Comparison of ENCODE assay signal across 10 cellular contexts in genomic region chr7:40673285-40673684, GRCh38.
A peak's percentile ranks its signal among the peaks of the same experiment; 100 is the strongest.
DNase-seq lines count a peak whose midpoint lies in the region; ATAC-seq and TF ChIP-seq lines count a peak whose summit lies in the region.
"Had no signal": no experiment of that assay in that cellular context is flagged by ENCODE, and none has a peak within 500 bp of the region (broad histone marks: within the 10 kb centered on the region; RNA-seq: fewer than 3 reads in every experiment).

No MANE protein-coding gene starts in this region.

- H3K4me1 Mint-ChIP-seq in activated T-cell treated with anti-CD3 and anti-CD28 coated beads, Interleukin-2, amount 50 U/mL, for 72 hours (ENCODE audit: low read depth), result peaks cover 10% of the 10 kb centered on the region
- peaks cover 2% of the 10 kb centered on the region for H3K4me1 Mint-ChIP-seq in activated T-cell treated with anti-CD3 and anti-CD28 coated beads, Interleukin-2, amount 50 U/mL, for 4 hours (ENCODE audit: low read depth)

- TF ChIP-seq POLR2A in gastroesophageal sphincter (IDR thresholded peaks at IDR 0.05), result no peak

- H3K27ac ChIP-seq in RWPE2 (ENCODE audit: poor library complexity, severe bottlenecking) (no peak overlapping the region), epithelial cell of prostate (peak overlapping the region; percentile 71), thoracic aorta (no peak overlapping the region), gastroesophageal sphincter (no peak overlapping the region)
- H3K27ac ChIP-seq: neutrophil had no signal

- peak; percentile 85 to 92 for ATAC-seq in activated T-cell treated with anti-CD3 and anti-CD28 coated beads, Interleukin-2, amount 50 U/mL, for 72 hours (replicated peaks in 1 of 2)
- ATAC-seq in activated T-cell treated with anti-CD3 and anti-CD28 coated beads, Interleukin-2, amount 50 U/mL, for 4 hours, result no peak
- peak; percentile 67; the same call in 2 of the 3 replicates for ATAC-seq in RWPE2 (ENCODE audit: low read depth)
- ATAC-seq in thoracic aorta (ENCODE audit: insufficient number of reproducible peaks, low FRiP score, low read depth), result peak; percentile 28
- ATAC-seq in GM18517 (IDR thresholded peaks at IDR 0.05; ENCODE audit: unreplicated experiment), result no peak
- no peak for ATAC-seq in gastroesophageal sphincter

- TF ChIP-seq CTCF in RWPE2 (IDR thresholded peaks at IDR 0.05; ENCODE audit: poor library complexity, severe bottlenecking), result no peak
- no peak for TF ChIP-seq CTCF in thoracic aorta (IDR thresholded peaks at IDR 0.05)
- no peak for TF ChIP-seq CTCF in gastroesophageal sphincter (IDR thresholded peaks at IDR 0.05)
- no peak for TF ChIP-seq CTCF in GM20000 (IDR thresholded peaks at IDR 0.05; ENCODE audit: extremely low read depth, missing control alignments)

- peaks cover 5% of the 10 kb centered on the region for H3K27me3 Mint-ChIP-seq in activated T-cell treated with anti-CD3 and anti-CD28 coated beads, Interleukin-2, amount 50 U/mL, for 72 hours (ENCODE audit: low read depth)
- no peaks in the 10 kb centered on the region for H3K27me3 Mint-ChIP-seq in activated T-cell treated with anti-CD3 and anti-CD28 coated beads, Interleukin-2, amount 50 U/mL, for 4 hours (ENCODE audit: low read depth)

- peak in 1 of 2 donors; percentile 4 for DNase-seq in activated T-cell treated with anti-CD3 and anti-CD28 coated beads, Interleukin-2, amount 50 U/mL, for 72 hours
- DNase-seq in activated T-cell treated with anti-CD3 and anti-CD28 coated beads, Interleukin-2, amount 50 U/mL, for 4 hours, result no peak
- DNase-seq in RWPE2 (ENCODE audit: low spot score), result no peak
- DNase-seq in epithelial cell of prostate (ENCODE audit: low read depth, low spot score), result no peak
- DNase-seq in thoracic aorta (ENCODE audit: low spot score), result no peak
- no peak for DNase-seq in GM20000 (ENCODE audit: low spot score)
- DNase-seq: trophoblast cell had no signal

- H3K4me1 ChIP-seq in RWPE2 (ENCODE audit: insufficient read depth, poor library complexity, severe bottlenecking), result peaks cover 20% of the 10 kb centered on the region
- no peaks in the 10 kb centered on the region for H3K4me1 ChIP-seq in thoracic aorta (ENCODE audit: control insufficient read depth in 1 of 2, low read depth in 2 of 2)
- H3K4me1 ChIP-seq in gastroesophageal sphincter, result no peaks in the 10 kb centered on the region

- WGBS in gastroesophageal sphincter (ENCODE audit: low coverage in 1 of 2), 2 donors, result 22 to 44% methylated on average over 1 to 2 of the region's 2 CpGs

- H3K9me3 Mint-ChIP-seq in activated T-cell treated with anti-CD3 and anti-CD28 coated beads, Interleukin-2, amount 50 U/mL, for 72 hours, result peaks cover 2 to 4% of the 10 kb centered on the region in 2 donors
- peaks cover 7% of the 10 kb centered on the region for H3K9me3 Mint-ChIP-seq in activated T-cell treated with anti-CD3 and anti-CD28 coated beads, Interleukin-2, amount 50 U/mL, for 4 hours

- no peak for TF ChIP-seq EP300 in gastroesophageal sphincter (IDR thresholded peaks at IDR 0.05)

- no peaks in the 10 kb centered on the region for H3K27me3 ChIP-seq in RWPE2 (ENCODE audit: insufficient read depth, poor library complexity, severe bottlenecking)
- no peaks in the 10 kb centered on the region for H3K27me3 ChIP-seq in thoracic aorta (replicated peaks; ENCODE audit: insufficient read depth)
- no peaks in the 10 kb centered on the region for H3K27me3 ChIP-seq in gastroesophageal sphincter
- H3K27me3 ChIP-seq: neutrophil had no signal

- H3K36me3 ChIP-seq in RWPE2 (ENCODE audit: low read depth) (no peaks in the 10 kb centered on the region), thoracic aorta (no peaks in the 10 kb centered on the region), gastroesophageal sphincter (no peaks in the 10 kb centered on the region)
- H3K36me3 ChIP-seq: neutrophil had no signal

- H3K4me3 ChIP-seq in RWPE2 (ENCODE audit: severe bottlenecking) (no peak overlapping the region), thoracic aorta (no peak overlapping the region), gastroesophageal sphincter (no peak overlapping the region)

- no peaks in the 10 kb centered on the region for H3K9me3 ChIP-seq in RWPE2 (ENCODE audit: severe bottlenecking)
- no peaks in the 10 kb centered on the region for H3K9me3 ChIP-seq in thoracic aorta
- no peaks in the 10 kb centered on the region for H3K9me3 ChIP-seq in gastroesophageal sphincter
- H3K9me3 ChIP-seq: neutrophil had no signal

- peak overlapping the region; percentile 18 to 59 for H3K4me3 Mint-ChIP-seq in activated T-cell treated with anti-CD3 and anti-CD28 coated beads, Interleukin-2, amount 50 U/mL, for 72 hours
- H3K4me3 Mint-ChIP-seq in activated T-cell treated with anti-CD3 and anti-CD28 coated beads, Interleukin-2, amount 50 U/mL, for 4 hours, result no peak overlapping the region

- no peaks in the 10 kb centered on the region for H3K36me3 Mint-ChIP-seq in activated T-cell treated with anti-CD3 and anti-CD28 coated beads, Interleukin-2, amount 50 U/mL, for 72 hours (ENCODE audit: insufficient read depth in 2 of 2)
- H3K36me3 Mint-ChIP-seq in activated T-cell treated with anti-CD3 and anti-CD28 coated beads, Interleukin-2, amount 50 U/mL, for 4 hours (ENCODE audit: insufficient read depth), result no peaks in the 10 kb centered on the region

- H3K27ac Mint-ChIP-seq in activated T-cell treated with anti-CD3 and anti-CD28 coated beads, Interleukin-2, amount 50 U/mL, for 72 hours, result peak overlapping the region; percentile 87

Comparison
In these comparisons a context has a peak if more than half of its experiments do, and no peak if none do; other contexts are left out.
1. ATAC-seq: peak in activated T-cell treated with anti-CD3 and anti-CD28 coated beads, Interleukin-2, amount 50 U/mL, for 72 hours (2 of 2), RWPE2 (single experiment) and thoracic aorta (single experiment); none in activated T-cell treated with anti-CD3 and anti-CD28 coated beads, Interleukin-2, amount 50 U/mL, for 4 hours (0 of 2), GM18517 (single experiment) and gastroesophageal sphincter (single experiment).